Comparison of ENCODE assay signal across 16 cellular contexts in genomic region chr7:142647749-142648148, GRCh38.
A peak's percentile ranks its signal among the peaks of the same experiment; 100 is the strongest.
DNase-seq lines count a peak whose midpoint lies in the region; ATAC-seq and TF ChIP-seq lines count a peak whose summit lies in the region.
"Had no signal": no experiment of that assay in that cellular context is flagged by ENCODE, and none has a peak within 500 bp of the region (broad histone marks: within the 10 kb centered on the region; RNA-seq: fewer than 3 reads in every experiment).

No MANE protein-coding gene starts in this region.

- H4K20me1 ChIP-seq in OCI-LY3 (ENCODE audit: insufficient read depth, low read length), result no peaks in the 10 kb centered on the region
- H4K20me1 ChIP-seq: BLaER1 treated with 17β-estradiol and CSF1 and Interleukin-3, amounts not matched to agents 10 nM and 100 nM had no signal

- H3K4me3 ChIP-seq in OCI-LY3 (ENCODE audit: low read length), result no peak overlapping the region; the same call in 1 of the 2 replicates
- H3K4me3 ChIP-seq: BLaER1 treated with 17β-estradiol and CSF1 and Interleukin-3, amounts not matched to agents 10 nM and 100 nM had no signal

- CTCF ChIA-PET in activated naive CD4-positive, alpha-beta T cell treated with anti-CD3 and anti-CD28 coated beads for 36 hours (lab: Charles Lee), result no interaction called here
- CTCF ChIA-PET in activated naive CD4-positive, alpha-beta T cell treated with anti-CD3 and anti-CD28 coated beads, Interleukin-2, amount 10 ng/mL, durations not matched to agents 7 days and 5 days (lab: Charles Lee), result no interaction called here

- no peaks in the 10 kb centered on the region for H3K9me3 Mint-ChIP-seq in activated naive CD4-positive, alpha-beta T cell treated with anti-CD3 and anti-CD28 coated beads for 36 hours
- no peaks in the 10 kb centered on the region for H3K9me3 Mint-ChIP-seq in activated naive CD4-positive, alpha-beta T cell treated with anti-CD3 and anti-CD28 coated beads, Interleukin-2, amount 10 ng/mL, durations not matched to agents 7 days and 5 days
- no peaks in the 10 kb centered on the region for H3K9me3 Mint-ChIP-seq in stimulated activated memory B cell treated with anti-CD40 and anti-IgM and Interleukin-4, amounts not matched to agents 10 μg/mL and 1 μg/mL and 100 μg/mL, for 72 hours
- H3K9me3 Mint-ChIP-seq in effector memory CD8-positive, alpha-beta T cell, result no peaks in the 10 kb centered on the region
- H3K9me3 Mint-ChIP-seq: CD4-positive, CD25-positive, alpha-beta regulatory T cell; H9 had no signal

- H3K79me2 ChIP-seq in OCI-LY3 (ENCODE audit: low read length), result no peaks in the 10 kb centered on the region

- peak overlapping the region; percentile 78 for H3K4me2 ChIP-seq in OCI-LY3 (ENCODE audit: low read length)
- H3K4me2 ChIP-seq: BLaER1 treated with 17β-estradiol and CSF1 and Interleukin-3, amounts not matched to agents 10 nM and 100 nM had no signal

- H3K4me1 Mint-ChIP-seq in activated naive CD4-positive, alpha-beta T cell treated with anti-CD3 and anti-CD28 coated beads for 36 hours (ENCODE audit: low read depth), result peaks cover 22% of the 10 kb centered on the region
- H3K4me1 Mint-ChIP-seq in activated naive CD4-positive, alpha-beta T cell treated with anti-CD3 and anti-CD28 coated beads, Interleukin-2, amount 10 ng/mL, durations not matched to agents 7 days and 5 days, result peaks cover 11% of the 10 kb centered on the region
- H3K4me1 Mint-ChIP-seq in stimulated activated memory B cell treated with anti-CD40 and anti-IgM and Interleukin-4, amounts not matched to agents 10 μg/mL and 1 μg/mL and 100 μg/mL, for 72 hours, result peaks cover 9% of the 10 kb centered on the region
- H3K4me1 Mint-ChIP-seq in effector memory CD8-positive, alpha-beta T cell (ENCODE audit: low read depth in 2 of 2), result no peaks in the 10 kb centered on the region

- no peaks in the 10 kb centered on the region for H3K36me3 ChIP-seq in OCI-LY3 (replicated peaks; ENCODE audit: low read depth, low read length)
- H3K36me3 ChIP-seq: BLaER1 treated with 17β-estradiol and CSF1 and Interleukin-3, amounts not matched to agents 10 nM and 100 nM had no signal

- peak overlapping the region; percentile 21 for H3K4me3 Mint-ChIP-seq in activated naive CD4-positive, alpha-beta T cell treated with anti-CD3 and anti-CD28 coated beads for 36 hours
- H3K4me3 Mint-ChIP-seq in activated naive CD4-positive, alpha-beta T cell treated with anti-CD3 and anti-CD28 coated beads, Interleukin-2, amount 10 ng/mL, durations not matched to agents 7 days and 5 days, result no peak overlapping the region
- H3K4me3 Mint-ChIP-seq in stimulated activated memory B cell treated with anti-CD40 and anti-IgM and Interleukin-4, amounts not matched to agents 10 μg/mL and 1 μg/mL and 100 μg/mL, for 72 hours, result no peak overlapping the region
- H3K4me3 Mint-ChIP-seq in effector memory CD8-positive, alpha-beta T cell, result no peak overlapping the region
- H3K4me3 Mint-ChIP-seq: H9 had no signal

- no peak for DNase-seq in activated naive CD4-positive, alpha-beta T cell treated with anti-CD3 and anti-CD28 coated beads for 36 hours
- DNase-seq in activated naive CD4-positive, alpha-beta T cell treated with anti-CD3 and anti-CD28 coated beads, Interleukin-2, amount 10 ng/mL, durations not matched to agents 7 days and 5 days, result no peak
- no peak for DNase-seq in effector memory CD8-positive, alpha-beta T cell
- no peak for DNase-seq in RKO (ENCODE audit: low spot score)
- DNase-seq: ACHN; CD4-positive, CD25-positive, alpha-beta regulatory T cell; DMS53; GF-D8; GOT3; H9 had no signal

- no peaks in the 10 kb centered on the region for H3K9me3 ChIP-seq in OCI-LY3 (ENCODE audit: insufficient read depth, low read length)

- ATAC-seq in GM18868 (IDR thresholded peaks at IDR 0.05; ENCODE audit: unreplicated experiment) (peak; percentile 80), GM18520 (IDR thresholded peaks at IDR 0.05; ENCODE audit: unreplicated experiment) (no peak)
- ATAC-seq in stimulated activated memory B cell treated with anti-CD40 and anti-IgM and Interleukin-4, amounts not matched to agents 10 μg/mL and 1 μg/mL and 100 μg/mL, for 72 hours, result peak; percentile 56
- ATAC-seq in effector memory CD8-positive, alpha-beta T cell (replicated peaks), result no peak

- H3K27ac ChIP-seq in OCI-LY3 (ENCODE audit: low read length), result peak overlapping the region; percentile 66
- H3K27ac ChIP-seq: BLaER1 treated with 17β-estradiol and CSF1 and Interleukin-3, amounts not matched to agents 10 nM and 100 nM; HL-60 had no signal

- H3K27me3 ChIP-seq in OCI-LY3 (ENCODE audit: low read depth, low read length), result peaks cover 6% of the 10 kb centered on the region; the same call in 1 of the 2 replicates

- H2AFZ ChIP-seq in OCI-LY3 (ENCODE audit: low read depth, low read length), result no peak overlapping the region

- intact Hi-C loops in activated naive CD4-positive, alpha-beta T cell treated with anti-CD3 and anti-CD28 coated beads for 36 hours (cut with micrococcal nuclease), result no loop called here

- H3K4me1 ChIP-seq in OCI-LY3 (ENCODE audit: low read length), result peaks cover 42% of the 10 kb centered on the region

- H3K36me3 Mint-ChIP-seq in activated naive CD4-positive, alpha-beta T cell treated with anti-CD3 and anti-CD28 coated beads for 36 hours (ENCODE audit: low read depth), result no peaks in the 10 kb centered on the region
- H3K36me3 Mint-ChIP-seq in activated naive CD4-positive, alpha-beta T cell treated with anti-CD3 and anti-CD28 coated beads, Interleukin-2, amount 10 ng/mL, durations not matched to agents 7 days and 5 days, result no peaks in the 10 kb centered on the region
- no peaks in the 10 kb centered on the region for H3K36me3 Mint-ChIP-seq in stimulated activated memory B cell treated with anti-CD40 and anti-IgM and Interleukin-4, amounts not matched to agents 10 μg/mL and 1 μg/mL and 100 μg/mL, for 72 hours
- H3K36me3 Mint-ChIP-seq in effector memory CD8-positive, alpha-beta T cell (ENCODE audit: insufficient read depth), result no peaks in the 10 kb centered on the region
- H3K36me3 Mint-ChIP-seq: CD4-positive, CD25-positive, alpha-beta regulatory T cell had no signal

- H3K27ac Mint-ChIP-seq in activated naive CD4-positive, alpha-beta T cell treated with anti-CD3 and anti-CD28 coated beads for 36 hours, result peak overlapping the region; percentile 46
- H3K27ac Mint-ChIP-seq in activated naive CD4-positive, alpha-beta T cell treated with anti-CD3 and anti-CD28 coated beads, Interleukin-2, amount 10 ng/mL, durations not matched to agents 7 days and 5 days, result no peak overlapping the region
- no peak overlapping the region for H3K27ac Mint-ChIP-seq in stimulated activated memory B cell treated with anti-CD40 and anti-IgM and Interleukin-4, amounts not matched to agents 10 μg/mL and 1 μg/mL and 100 μg/mL, for 72 hours
- H3K27ac Mint-ChIP-seq in effector memory CD8-positive, alpha-beta T cell, result no peak overlapping the region
- H3K27ac Mint-ChIP-seq: H9 had no signal

- H3K27me3 Mint-ChIP-seq in activated naive CD4-positive, alpha-beta T cell treated with anti-CD3 and anti-CD28 coated beads for 36 hours (ENCODE audit: low read depth), result peaks cover 3% of the 10 kb centered on the region
- H3K27me3 Mint-ChIP-seq in activated naive CD4-positive, alpha-beta T cell treated with anti-CD3 and anti-CD28 coated beads, Interleukin-2, amount 10 ng/mL, durations not matched to agents 7 days and 5 days, result peaks cover 19% of the 10 kb centered on the region
- H3K27me3 Mint-ChIP-seq in stimulated activated memory B cell treated with anti-CD40 and anti-IgM and Interleukin-4, amounts not matched to agents 10 μg/mL and 1 μg/mL and 100 μg/mL, for 72 hours, result peaks cover 56% of the 10 kb centered on the region
- peaks cover 8 to 15% of the 10 kb centered on the region in 2 donors for H3K27me3 Mint-ChIP-seq in effector memory CD8-positive, alpha-beta T cell

- H3K9ac ChIP-seq in OCI-LY3 (ENCODE audit: low read length), result no peak overlapping the region
- H3K9ac ChIP-seq: BLaER1 treated with 17β-estradiol and CSF1 and Interleukin-3, amounts not matched to agents 10 nM and 100 nM had no signal

- TF ChIP-seq CTCF in OCI-LY3 (IDR thresholded peaks at IDR 0.05; ENCODE audit: low read depth, low read length), result no peak

Comparison
In these comparisons a context has a peak if more than half of its experiments do, and no peak if none do; other contexts are left out.
1. ATAC-seq: peak in GM18868 (single experiment) and stimulated activated memory B cell treated with anti-CD40 and anti-IgM and Interleukin-4, amounts not matched to agents 10 μg/mL and 1 μg/mL and 100 μg/mL, for 72 hours (single experiment); none in effector memory CD8-positive, alpha-beta T cell (single experiment) and GM18520 (single experiment).